ENCODE assay signal across 16 cellular contexts in genomic region chr18:76994086-76994654, GRCh38.
DNase-seq lines count a peak whose midpoint lies in the region; ATAC-seq and TF ChIP-seq lines count a peak whose summit lies in the region.
"Had no signal": no experiment of that assay in that cellular context is flagged by ENCODE, and none has a peak within 500 bp of the region (broad histone marks: within the 10 kb centered on the region; RNA-seq: fewer than 3 reads in every experiment).

No MANE protein-coding gene starts in this region.

- no TSS peak for BruUV-seq in IMR-90 (replicated peaks; lab: Mats Ljungman, UMichigan)

- no peaks in the 10 kb centered on the region for H4K20me1 ChIP-seq in IMR-90 (ENCODE audit: insufficient read depth, low read length)

- POLR2A ChIA-PET in IMR-90 (lab: Charles Lee; ENCODE audit: unreplicated experiment): no interaction called here

- H3K14ac ChIP-seq in IMR-90 (replicated peaks; ENCODE audit: low read depth, low read length) (no peak overlapping the region), mesenchymal stem cell (ENCODE audit: low read length in 2 of 2) (no peak overlapping the region)

- no peak for TF ChIP-seq RAD21 in IMR-90 (IDR thresholded peaks at IDR 0.05; ENCODE audit: low read length)

- H3K4me2 ChIP-seq in IMR-90 (ENCODE audit: low read depth, low read length) (no peak overlapping the region; the same call in 1 of the 2 replicates), mesenchymal stem cell (ENCODE audit: low read length, poor library complexity, severe bottlenecking) (peak overlapping the region; percentile 59)
- H3K4me2 ChIP-seq: SK-N-SH had no signal

- no peak overlapping the region for H2BK12ac ChIP-seq in mesenchymal stem cell (ENCODE audit: low read length in 2 of 2)

- intact Hi-C loops in IMR-90 (cut with micrococcal nuclease): no loop called here

- TF ChIP-seq CTCF in IMR-90 (conservative IDR thresholded peaks at IDR 0.05; ENCODE audit: low read depth, low read length) (no peak), tibial nerve (IDR thresholded peaks at IDR 0.05) (no peak)

- dilution Hi-C loops in IMR-90 (cut with HindIII; ENCODE audit: low sequenced_read_pairs, unreplicated experiment): no loop called here

- no peak overlapping the region for H2AFZ ChIP-seq in IMR-90 (replicated peaks; ENCODE audit: low read length, poor library complexity)
- no peak overlapping the region for H2AFZ ChIP-seq in mesenchymal stem cell (ENCODE audit: low read depth, low read length)

- H2BK5ac ChIP-seq in IMR-90 (ENCODE audit: low read depth, low read length, poor library complexity, severe bottlenecking) (no peak overlapping the region), mesenchymal stem cell (ENCODE audit: low read depth, low read length, poor library complexity, severe bottlenecking) (no peak overlapping the region)

- H3K18ac ChIP-seq in IMR-90 (ENCODE audit: low read depth, low read length) (no peak overlapping the region), mesenchymal stem cell (ENCODE audit: low read depth in 1 of 2, low read length in 2 of 2) (no peak overlapping the region)

- no peak overlapping the region for H3K27ac ChIP-seq in IMR-90 (ENCODE audit: insufficient read depth, low read length)
- peak overlapping the region; percentile 77 for H3K27ac ChIP-seq in mesenchymal stem cell (ENCODE audit: low read length, poor library complexity, severe bottlenecking)
- H3K27ac ChIP-seq in tibial nerve: peak overlapping the region in 3 of 4 donors; percentile 39 to 82 (median 82)

- no peak overlapping the region for H4K8ac ChIP-seq in IMR-90 (ENCODE audit: low read depth in 2 of 2, low read length in 2 of 2)
- H4K8ac ChIP-seq in mesenchymal stem cell (ENCODE audit: low read length): no peak overlapping the region

- no peak overlapping the region for H2AK9ac ChIP-seq in IMR-90 (replicated peaks; ENCODE audit: low read depth, low read length, poor library complexity)

- no peaks in the 10 kb centered on the region for H3K9me1 ChIP-seq in IMR-90 (ENCODE audit: insufficient read depth, low read length)

- H4K91ac ChIP-seq in IMR-90 (ENCODE audit: insufficient read depth, low read depth, low read length): no peak overlapping the region
- no peak overlapping the region for H4K91ac ChIP-seq in mesenchymal stem cell (ENCODE audit: low read length)

- H3K9ac ChIP-seq in IMR-90 (ENCODE audit: low read depth, low read length) (no peak overlapping the region), mesenchymal stem cell (ENCODE audit: low read length) (no peak overlapping the region)
- H3K9ac ChIP-seq: SK-N-SH had no signal

- DNase-seq in IMR-90: peak; percentile 56
- DNase-seq in glomerular visceral epithelial cell (ENCODE audit: extremely low spot score): peak; percentile 32
- DNase-seq in mesenchymal stem cell: no peak
- DNase-seq in tibial nerve (ENCODE audit: low spot score in 2 of 2): no peak
- DNase-seq in HAP-1 (ENCODE audit: low spot score in 2 of 2): no peak
- DNase-seq: CD4-positive, CD25-positive, alpha-beta regulatory T cell; Kasumi-1; MM.1S; NCI-H1092 treated with DMSO at 0.1 percent for 48 hours; NCI-H1694; NCI-H69; SHP77; SK-N-SH had no signal

- H3K27me3 ChIP-seq in IMR-90 (ENCODE audit: control insufficient read depth, insufficient read depth, low read length): peaks cover 6% of the 10 kb centered on the region
- peaks cover 0 to 7% of the 10 kb centered on the region in 2 experiments for H3K27me3 ChIP-seq in mesenchymal stem cell (ENCODE audit: control insufficient read depth in 1 of 2, insufficient read depth in 1 of 2, low read length in 2 of 2)
- H3K27me3 ChIP-seq in tibial nerve: no peaks in the 10 kb centered on the region
- H3K27me3 ChIP-seq in HAP-1 (ENCODE audit: low read depth): no peaks in the 10 kb centered on the region; the same call in 1 of the 2 replicates

- TF ChIP-seq EP300 in tibial nerve (IDR thresholded peaks at IDR 0.05): no peak

- no peak overlapping the region for H3K56ac ChIP-seq in IMR-90 (ENCODE audit: extremely low read depth, insufficient read depth, low read length)

- no peaks in the 10 kb centered on the region for H3K36me3 ChIP-seq in IMR-90 (ENCODE audit: control insufficient read depth, insufficient read depth, low read length)
- H3K36me3 ChIP-seq in mesenchymal stem cell (ENCODE audit: control insufficient read depth in 1 of 2, insufficient read depth in 2 of 2, low read depth in 1 of 2, low read length in 2 of 2): peaks cover 0 to 2% of the 10 kb centered on the region in 2 experiments
- H3K36me3 ChIP-seq in tibial nerve: peaks cover 0 to 9% (median 0%) of the 10 kb centered on the region in 3 donors
- H3K36me3 ChIP-seq in HAP-1 (replicated peaks): no peaks in the 10 kb centered on the region

- TF ChIP-seq POLR2A in IMR-90 (IDR thresholded peaks at IDR 0.05; ENCODE audit: low read depth, low read length) (no peak), tibial nerve (IDR thresholded peaks at IDR 0.05) (no peak)

- H3K9me3 ChIP-seq in IMR-90 (ENCODE audit: control insufficient read depth, insufficient read depth, low read length): no peaks in the 10 kb centered on the region
- no peaks in the 10 kb centered on the region for H3K9me3 ChIP-seq in mesenchymal stem cell (ENCODE audit: control insufficient read depth, low read length)
- no peaks in the 10 kb centered on the region for H3K9me3 ChIP-seq in tibial nerve
- H3K9me3 ChIP-seq in HAP-1: no peaks in the 10 kb centered on the region
- H3K9me3 ChIP-seq: SK-N-SH had no signal

- no peak overlapping the region for H2BK20ac ChIP-seq in IMR-90 (ENCODE audit: low read depth, low read length)

- H2BK15ac ChIP-seq in IMR-90 (ENCODE audit: low read depth, low read length) (no peak overlapping the region), mesenchymal stem cell (ENCODE audit: low read depth, poor library complexity, severe bottlenecking) (no peak overlapping the region)

- in situ Hi-C loops in IMR-90 (cut with MboI; ENCODE audit: low sequenced_read_pairs) (no loop called here), HAP-1 (cut with MboI; ENCODE audit: low sequenced_read_pairs) (no loop called here)

- WGBS in IMR-90 (ENCODE audit: extremely low coverage in 2 of 2, insufficient read length in 1 of 2), 2 experiments: no CpG with 5 or more reads among the region's 8 CpGs
- WGBS in mesenchymal stem cell: 91% methylated on average over 7 of the region's 8 CpGs
- WGBS in tibial nerve, 2 donors: 63 to 70% methylated on average over 8 of the region's 8 CpGs

- H2BK120ac ChIP-seq in IMR-90 (ENCODE audit: low read depth, low read length): no peak overlapping the region
- no peak overlapping the region for H2BK120ac ChIP-seq in mesenchymal stem cell (ENCODE audit: low read depth, low read length)

- no peak overlapping the region for H2AK5ac ChIP-seq in IMR-90 (ENCODE audit: low read depth, low read length)
- H2AK5ac ChIP-seq in mesenchymal stem cell (ENCODE audit: low read length, severe bottlenecking): no peak overlapping the region

- no peak overlapping the region for H4K5ac ChIP-seq in IMR-90 (ENCODE audit: low read depth, low read length)

- ATAC-seq in IMR-90 (ENCODE audit: low read depth): peak; percentile 79
- ATAC-seq in HG03095 (IDR thresholded peaks at IDR 0.05; ENCODE audit: unreplicated experiment): no peak
- no peak for ATAC-seq in GM19351 (IDR thresholded peaks at IDR 0.05; ENCODE audit: unreplicated experiment)
- ATAC-seq: HCT116 had no signal

- no peak overlapping the region for H3K4ac ChIP-seq in IMR-90 (ENCODE audit: low read depth, low read length)
- H3K4ac ChIP-seq in mesenchymal stem cell (ENCODE audit: low read depth in 1 of 2, low read length in 2 of 2): no peak overlapping the region

- H3K79me1 ChIP-seq in IMR-90 (ENCODE audit: low read depth in 1 of 2, low read length in 2 of 2) (no peaks in the 10 kb centered on the region), mesenchymal stem cell (replicated peaks; ENCODE audit: low read length, poor library complexity, severe bottlenecking) (no peaks in the 10 kb centered on the region)

- CTCF ChIA-PET in IMR-90 (lab: Yijun Ruan, JAX): no interaction called here

- H3K4me3 ChIP-seq in IMR-90 (ENCODE audit: insufficient read depth, low read depth, low read length): no peak overlapping the region
- no peak overlapping the region for H3K4me3 ChIP-seq in mesenchymal stem cell (ENCODE audit: insufficient read depth in 1 of 2, low read depth in 1 of 2, low read length in 2 of 2)
- H3K4me3 ChIP-seq in tibial nerve: no peak overlapping the region
- H3K4me3 ChIP-seq in HAP-1: no peak overlapping the region

- H3K23ac ChIP-seq in IMR-90 (ENCODE audit: low read depth, low read length) (no peak overlapping the region), mesenchymal stem cell (ENCODE audit: low read length in 2 of 2) (no peak overlapping the region)

- H3K4me1 ChIP-seq in IMR-90 (ENCODE audit: control insufficient read depth, insufficient read depth, low read length): no peaks in the 10 kb centered on the region
- H3K4me1 ChIP-seq in mesenchymal stem cell (ENCODE audit: control insufficient read depth, insufficient read depth, low read depth, low read length): peaks cover 13% of the 10 kb centered on the region
- peaks cover 0 to 43% (median 11%) of the 10 kb centered on the region in 4 donors for H3K4me1 ChIP-seq in tibial nerve
- 0 out of 2 replicates have a peak, but pooled peaks cover 3% of the 10 kb centered on the region for H3K4me1 ChIP-seq in HAP-1

TF ChIP-seq in IMR-90, 13 proteins besides CTCF, POLR2A, EP300 and RAD21 (continues in another document):
- TF ChIP-seq RFX5 (IDR thresholded peaks at IDR 0.05; ENCODE audit: low read depth, low read length) (no peak), MAFK (IDR thresholded peaks at IDR 0.05; ENCODE audit: low read depth, low read length) (no peak), FOS (IDR thresholded peaks at IDR 0.05; ENCODE audit: low read depth, low read length) (no peak), SMC3 (IDR thresholded peaks at IDR 0.05; ENCODE audit: low read depth, low read length) (no peak), CHD1 (IDR thresholded peaks at IDR 0.05; ENCODE audit: low read depth, low read length) (no peak), MAZ (IDR thresholded peaks at IDR 0.05; ENCODE audit: borderline replicate concordance, low read depth, low read length) (no peak), RCOR1 (IDR thresholded peaks at IDR 0.05; ENCODE audit: insufficient replicate concordance, low read length) (no peak), CEBPB (IDR thresholded peaks at IDR 0.05; ENCODE audit: low read depth, low read length) (no peak), ELK1 (IDR thresholded peaks at IDR 0.05; ENCODE audit: borderline replicate concordance, low read depth, low read length) (no peak), NFE2L2 (IDR thresholded peaks at IDR 0.05; ENCODE audit: low read depth, low read length) (no peak)

Comparison
In these comparisons a context has a peak if more than half of its experiments do, and no peak if none do; other contexts are left out.
1. DNase-seq: peak in IMR-90 (single experiment) and glomerular visceral epithelial cell (single experiment); none in mesenchymal stem cell (single experiment), tibial nerve (0 of 2) and HAP-1 (0 of 2).